Comparison of ENCODE assay signal across 24 cellular contexts in genomic region chr20:48392407-48393310, GRCh38.
"Had no signal": no experiment of that assay in that cellular context is flagged by ENCODE, and none has a peak within 500 bp of the region (broad histone marks: within the 10 kb centered on the region; RNA-seq: fewer than 3 reads in every experiment).

No MANE protein-coding gene starts in this region.

- H3K27me3 ChIP-seq: ovary, right lobe of liver, sigmoid colon, thyroid gland, upper lobe of left lung, vagina had no signal

- FAIRE-seq: small intestine, urothelium cell line had no signal

- H3K9ac ChIP-seq: parathyroid adenoma had no signal

- H3K9me3 ChIP-seq: ovary, psoas muscle, right lobe of liver, thoracic aorta, thyroid gland, vagina had no signal

- H3K4me1 ChIP-seq: parathyroid adenoma, psoas muscle, right lobe of liver, sigmoid colon, thyroid gland, upper lobe of left lung had no signal

- H3K36me3 ChIP-seq: ovary, right lobe of liver, sigmoid colon, stomach, thoracic aorta, thyroid gland, tibial nerve, upper lobe of left lung, vagina had no signal

- H2AFZ ChIP-seq: parathyroid adenoma had no signal

- ATAC-seq: psoas muscle; right cardiac atrium; stimulated activated effector memory CD8-positive, alpha-beta T cell treated with anti-CD3 and anti-CD28 coated beads, Interleukin-12 subunit alpha, Interleukin-12 subunit beta, amount 100 ng/mL, for 72 hours; stimulated activated naive B cell treated with anti-CD40 and anti-IgM and Interleukin-4, amounts not matched to agents 10 μg/mL and 1 μg/mL and 100 μg/mL, for 72 hours had no signal

- H3K4me3 ChIP-seq: ovary, psoas muscle, right lobe of liver, sigmoid colon, stomach, thoracic aorta, thyroid gland, tibial nerve, upper lobe of left lung, vagina had no signal

- DNase-seq: nephron progenitor cell; occipital lobe; ovary; psoas muscle; right cardiac atrium; right lobe of liver; sigmoid colon; small intestine; stimulated activated CD4-positive, alpha-beta T cell treated with anti-CD3 and anti-CD28 coated beads, Interleukin-15, amount 100 ng/mL, for 24 hours; stimulated activated CD4-positive, alpha-beta T cell treated with anti-CD3 and anti-CD28 coated beads, Interleukin-2, amount 100 ng/mL, for 24 hours; stimulated activated CD4-positive, alpha-beta T cell treated with anti-CD3 and anti-CD28 coated beads, Interleukin-2, amount 100 ng/mL, for 48 hours; stimulated activated CD4-positive, alpha-beta T cell treated with anti-CD3 and anti-CD28 coated beads, Interleukin-4, amount 100 ng/mL, for 24 hours; stimulated activated naive B cell treated with anti-CD40 and anti-IgM and Interleukin-4, amounts not matched to agents 10 μg/mL and 1 μg/mL and 100 μg/mL, for 72 hours; stimulated activated naive CD4-positive, alpha-beta T cell treated with Interleukin-2 at 50 U/mL for 16 hours; stomach; thyroid gland; trophoblast cell; upper lobe of left lung had no signal

- H3K27ac ChIP-seq: ovary, parathyroid adenoma, psoas muscle, right lobe of liver, sigmoid colon, stomach, thoracic aorta, thyroid gland, upper lobe of left lung, vagina had no signal
